ENCODE assay signal across 1 cellular context in genomic region chr1:34843392-34844251, GRCh38.
TF ChIP-seq lines count a peak whose summit lies in the region.

No MANE protein-coding gene starts in this region.

TF ChIP-seq in HEK293T, 16 proteins besides CTCF, POLR2A, EP300 and RAD21 (continued from another document):
- TF ChIP-seq PKNOX1 (IDR thresholded peaks at IDR 0.05) (no peak), FOXK2 (IDR thresholded peaks at IDR 0.05) (no peak), SP1 (IDR thresholded peaks at IDR 0.05) (no peak), FOXA1 (IDR thresholded peaks at IDR 0.05) (no peak)
